Comparison of ENCODE assay signal across 19 cellular contexts in the genomic region with DNA sequence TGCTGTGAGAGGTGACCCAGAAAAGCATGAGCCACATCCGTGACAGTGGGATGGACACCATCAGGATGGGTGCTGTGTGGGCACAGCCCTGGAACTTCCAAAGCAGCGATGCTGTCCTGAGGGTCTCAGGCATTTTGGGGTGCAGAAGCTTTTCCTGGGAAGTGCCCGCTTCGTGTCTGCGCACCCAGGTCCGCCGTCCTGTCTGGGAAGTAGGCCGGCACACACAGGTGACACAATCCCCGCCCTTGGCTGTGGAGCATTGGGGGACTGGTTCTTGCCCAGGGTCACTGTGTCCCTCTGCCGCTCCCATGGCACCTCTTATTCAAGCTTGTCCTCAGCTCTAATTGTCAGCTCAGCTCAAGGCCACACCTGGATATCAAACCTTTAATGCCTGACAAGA.
"Had no signal": no experiment of that assay in that cellular context is flagged by ENCODE, and none has a peak within 500 bp of the region (broad histone marks: within the 10 kb centered on the region; RNA-seq: fewer than 3 reads in every experiment).

No MANE protein-coding gene starts in this region.

- H3K27ac ChIP-seq: KMS-11, RWPE1 had no signal

- H3K4me2 ChIP-seq: KMS-11, SK-N-SH had no signal

- DNase-seq: IMR-90, Kasumi-1, MM.1S, NCI-H1092 treated with DMSO at 0.1 percent for 48 hours, NCI-H1436, NCI-H187, NCI-H2029, NCI-H2081 treated with DMSO at 0.1 percent for 48 hours, NCI-H2171, NCI-H226, NCI-H446, NCI-H510A, NCI-H524 treated with DMSO at 0.1 percent for 48 hours, NCI-H69, NCI-H774, SHP77, SK-N-SH had no signal

- H3K9ac ChIP-seq: KMS-11, SK-N-SH had no signal

- H3K9me3 ChIP-seq: SK-N-SH had no signal
